25 cellular contexts compared by ENCODE assay signal in genomic region chr4:7087036-7087435, GRCh38.
"Had no signal": no experiment of that assay in that cellular context is flagged by ENCODE, and none has a peak within 500 bp of the region (broad histone marks: within the 10 kb centered on the region; RNA-seq: fewer than 3 reads in every experiment).

No MANE protein-coding gene starts in this region.

- ATAC-seq: left cardiac atrium; left lobe of liver; lower lobe of right lung; natural killer cell treated with Interleukin-12 subunit alpha and Interleukin-12 subunit beta and Interleukin-15 and Interleukin-18, amount 100 ng/mL, for 72 hours; stimulated activated memory B cell treated with anti-CD40 and anti-IgM and Interleukin-4, amounts not matched to agents 10 μg/mL and 1 μg/mL and 100 μg/mL, for 72 hours; stimulated activated naive CD8-positive, alpha-beta T cell treated with anti-CD3 and anti-CD28 coated beads, Interleukin-15, amount 100 ng/mL, for 72 hours had no signal

- H3K36me3 Mint-ChIP-seq: mesothelial cell of epicardium; naive B cell; natural killer cell treated with Interleukin-12 subunit alpha and Interleukin-12 subunit beta and Interleukin-15 and Interleukin-18, amount 100 ng/mL, for 72 hours; stimulated activated memory B cell treated with anti-CD40 and anti-IgM and Interleukin-4, amounts not matched to agents 10 μg/mL and 1 μg/mL and 100 μg/mL, for 72 hours; type B pancreatic cell had no signal

- H3K27ac Mint-ChIP-seq: mesothelial cell of epicardium; naive B cell; natural killer cell treated with Interleukin-12 subunit alpha and Interleukin-12 subunit beta and Interleukin-15 and Interleukin-18, amount 100 ng/mL, for 72 hours; progenitor cell of endocrine pancreas; stimulated activated memory B cell treated with anti-CD40 and anti-IgM and Interleukin-4, amounts not matched to agents 10 μg/mL and 1 μg/mL and 100 μg/mL, for 72 hours; stimulated activated naive CD8-positive, alpha-beta T cell treated with anti-CD3 and anti-CD28 coated beads, Interleukin-15, amount 100 ng/mL, for 72 hours; type B pancreatic cell had no signal

- H3K9me3 ChIP-seq: lower lobe of right lung, ovary, right atrium auricular region, right lobe of liver, tibial nerve, uterus had no signal

- H3K9me3 Mint-ChIP-seq: mesothelial cell of epicardium; natural killer cell treated with Interleukin-12 subunit alpha and Interleukin-12 subunit beta and Interleukin-15 and Interleukin-18, amount 100 ng/mL, for 72 hours; stimulated activated memory B cell treated with anti-CD40 and anti-IgM and Interleukin-4, amounts not matched to agents 10 μg/mL and 1 μg/mL and 100 μg/mL, for 72 hours; stimulated activated naive CD8-positive, alpha-beta T cell treated with anti-CD3 and anti-CD28 coated beads, Interleukin-15, amount 100 ng/mL, for 72 hours; type B pancreatic cell had no signal

- H3K4me1 Mint-ChIP-seq: naive B cell; stimulated activated memory B cell treated with anti-CD40 and anti-IgM and Interleukin-4, amounts not matched to agents 10 μg/mL and 1 μg/mL and 100 μg/mL, for 72 hours; stimulated activated naive CD8-positive, alpha-beta T cell treated with anti-CD3 and anti-CD28 coated beads, Interleukin-15, amount 100 ng/mL, for 72 hours had no signal

- H3K4me3 Mint-ChIP-seq: mesothelial cell of epicardium; naive B cell; natural killer cell treated with Interleukin-12 subunit alpha and Interleukin-12 subunit beta and Interleukin-15 and Interleukin-18, amount 100 ng/mL, for 72 hours; stimulated activated memory B cell treated with anti-CD40 and anti-IgM and Interleukin-4, amounts not matched to agents 10 μg/mL and 1 μg/mL and 100 μg/mL, for 72 hours; stimulated activated naive CD8-positive, alpha-beta T cell treated with anti-CD3 and anti-CD28 coated beads, Interleukin-15, amount 100 ng/mL, for 72 hours; type B pancreatic cell had no signal

- DNase-seq: hippocampal formation; kidney glomerular epithelial cell; left cardiac atrium; lower lobe of right lung; mammary epithelial cell; mesenchymal stem cell; naive B cell; right lobe of liver; stimulated activated CD4-positive, alpha-beta T cell treated with anti-CD3 and anti-CD28 coated beads, Interleukin-1b, Interleukin-23, amount 100 ng/mL, for 48 hours; stimulated activated CD4-positive, alpha-beta T cell treated with anti-CD3 and anti-CD28 coated beads, Interleukin-2, amount 100 ng/mL, for 48 hours; stimulated activated CD4-positive, alpha-beta T cell treated with anti-CD3 and anti-CD28 coated beads, Interleukin-4, amount 100 ng/mL, for 4 hours; stimulated activated CD8-positive, alpha-beta memory T cell treated with anti-CD3 and anti-CD28 coated beads, Interleukin-4, amount 100 ng/mL, for 48 hours; stimulated activated naive CD4-positive, alpha-beta T cell treated with Interleukin-2 at 50 U/mL for 16 hours; stimulated activated naive CD8-positive, alpha-beta T cell treated with anti-CD3 and anti-CD28 coated beads, Interleukin-15, amount 100 ng/mL, for 72 hours; substantia nigra; uterus had no signal
